In the genomic region with DNA sequence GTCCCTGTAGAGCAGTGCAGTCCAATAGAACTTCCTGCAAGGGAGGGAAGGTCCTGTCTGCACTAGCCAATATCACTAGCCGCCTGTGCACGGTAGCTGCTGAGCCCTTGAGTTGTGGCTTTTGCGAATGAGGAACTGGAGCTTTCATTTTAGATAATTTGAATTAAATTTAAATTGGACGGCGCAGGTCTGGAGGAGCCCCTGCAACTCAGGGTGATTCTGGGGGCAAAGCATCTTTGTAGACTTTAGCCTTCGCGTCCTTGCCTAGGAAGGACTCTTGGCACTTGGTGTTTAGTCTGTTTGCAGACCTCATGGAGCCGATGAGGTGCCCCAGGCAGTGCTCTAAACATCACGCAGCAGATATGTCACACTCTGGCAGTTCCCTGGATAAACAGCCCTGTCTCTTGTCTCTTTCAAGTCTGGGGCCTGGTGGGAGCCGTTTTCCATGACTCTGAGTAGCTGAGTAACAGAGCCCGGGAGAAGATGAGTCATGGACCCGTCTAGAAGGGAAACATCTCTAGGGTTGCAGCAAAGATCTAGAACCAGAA, we compare ENCODE assay signal across 1 cellular context.
TF ChIP-seq lines count a peak whose summit lies in the region.

No MANE protein-coding gene starts in this region.

TF ChIP-seq in HepG2, 621 proteins besides CTCF, POLR2A, EP300 and RAD21 (continued from another document):
- TF ChIP-seq, protein P1, sequence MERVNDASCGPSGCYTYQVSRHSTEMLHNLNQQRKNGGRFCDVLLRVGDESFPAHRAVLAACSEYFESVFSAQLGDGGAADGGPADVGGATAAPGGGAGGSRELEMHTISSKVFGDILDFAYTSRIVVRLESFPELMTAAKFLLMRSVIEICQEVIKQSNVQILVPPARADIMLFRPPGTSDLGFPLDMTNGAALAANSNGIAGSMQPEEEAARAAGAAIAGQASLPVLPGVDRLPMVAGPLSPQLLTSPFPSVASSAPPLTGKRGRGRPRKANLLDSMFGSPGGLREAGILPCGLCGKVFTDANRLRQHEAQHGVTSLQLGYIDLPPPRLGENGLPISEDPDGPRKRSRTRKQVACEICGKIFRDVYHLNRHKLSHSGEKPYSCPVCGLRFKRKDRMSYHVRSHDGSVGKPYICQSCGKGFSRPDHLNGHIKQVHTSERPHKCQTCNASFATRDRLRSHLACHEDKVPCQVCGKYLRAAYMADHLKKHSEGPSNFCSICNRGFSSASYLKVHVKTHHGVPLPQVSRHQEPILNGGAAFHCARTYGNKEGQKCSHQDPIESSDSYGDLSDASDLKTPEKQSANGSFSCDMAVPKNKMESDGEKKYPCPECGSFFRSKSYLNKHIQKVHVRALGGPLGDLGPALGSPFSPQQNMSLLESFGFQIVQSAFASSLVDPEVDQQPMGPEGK (CRISPR knock-in tag; IDR thresholded peaks at IDR 0.05), result no peak
- TF ChIP-seq SYNCRIP (IDR thresholded peaks at IDR 0.05; ENCODE audit: insufficient read depth, low read depth, low read length), result no peak
- TF ChIP-seq IKZF1 (IDR thresholded peaks at IDR 0.05), result no peak
- no peak for TF ChIP-seq PAX8 (CRISPR knock-in tag; IDR thresholded peaks at IDR 0.05; ENCODE audit: borderline replicate concordance)
- TF ChIP-seq ZNF775 (CRISPR knock-in tag; IDR thresholded peaks at IDR 0.05; ENCODE audit: borderline replicate concordance), result no peak
- no peak for TF ChIP-seq CREBL2 (CRISPR knock-in tag; IDR thresholded peaks at IDR 0.05; ENCODE audit: borderline replicate concordance)
- TF ChIP-seq ZNF777 (CRISPR knock-in tag; IDR thresholded peaks at IDR 0.05), result no peak
- TF ChIP-seq ARHGAP35 (CRISPR knock-in tag; IDR thresholded peaks at IDR 0.05; ENCODE audit: borderline replicate concordance), result no peak
- TF ChIP-seq IRF9 (CRISPR knock-in tag; IDR thresholded peaks at IDR 0.05; ENCODE audit: borderline replicate concordance), result no peak
- TF ChIP-seq ZNF629 (CRISPR knock-in tag; conservative IDR thresholded peaks at IDR 0.05), result no peak
- no peak for TF ChIP-seq ZNF513 (CRISPR knock-in tag; conservative IDR thresholded peaks at IDR 0.05)
